ENCODE assay signal across 2 cellular contexts in genomic region chrX:497201-497710, GRCh38.
TF ChIP-seq lines count a peak whose summit lies in the region.

No MANE protein-coding gene starts in this region.

TF ChIP-seq in SK-N-SH, 30 proteins besides CTCF, POLR2A, EP300 and RAD21 (continued from another document):
- TF ChIP-seq NFIC (IDR thresholded peaks at IDR 0.05; ENCODE audit: borderline replicate concordance) (no peak), TCF12 (IDR thresholded peaks at IDR 0.05) (no peak), MXI1 (IDR thresholded peaks at IDR 0.05; ENCODE audit: low read depth, low read length) (no peak), USF2 (IDR thresholded peaks at IDR 0.05; ENCODE audit: borderline replicate concordance, low read depth, low read length) (no peak), GABPA (IDR thresholded peaks at IDR 0.05; ENCODE audit: low read depth) (no peak), EZH2phosphoT487 (IDR thresholded peaks at IDR 0.05; ENCODE audit: borderline replicate concordance, low read depth) (no peak)
- TF ChIP-seq, protein P1, sequence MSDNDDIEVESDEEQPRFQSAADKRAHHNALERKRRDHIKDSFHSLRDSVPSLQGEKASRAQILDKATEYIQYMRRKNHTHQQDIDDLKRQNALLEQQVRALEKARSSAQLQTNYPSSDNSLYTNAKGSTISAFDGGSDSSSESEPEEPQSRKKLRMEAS (IDR thresholded peaks at IDR 0.05; ENCODE audit: low read depth): no peak

TF ChIP-seq in SK-N-SH treated with all-trans-retinoic acid at 6 μM for 48 hours, 23 proteins besides CTCF, POLR2A, EP300 and RAD21 (continued from another document):
- TF ChIP-seq, protein P2, sequence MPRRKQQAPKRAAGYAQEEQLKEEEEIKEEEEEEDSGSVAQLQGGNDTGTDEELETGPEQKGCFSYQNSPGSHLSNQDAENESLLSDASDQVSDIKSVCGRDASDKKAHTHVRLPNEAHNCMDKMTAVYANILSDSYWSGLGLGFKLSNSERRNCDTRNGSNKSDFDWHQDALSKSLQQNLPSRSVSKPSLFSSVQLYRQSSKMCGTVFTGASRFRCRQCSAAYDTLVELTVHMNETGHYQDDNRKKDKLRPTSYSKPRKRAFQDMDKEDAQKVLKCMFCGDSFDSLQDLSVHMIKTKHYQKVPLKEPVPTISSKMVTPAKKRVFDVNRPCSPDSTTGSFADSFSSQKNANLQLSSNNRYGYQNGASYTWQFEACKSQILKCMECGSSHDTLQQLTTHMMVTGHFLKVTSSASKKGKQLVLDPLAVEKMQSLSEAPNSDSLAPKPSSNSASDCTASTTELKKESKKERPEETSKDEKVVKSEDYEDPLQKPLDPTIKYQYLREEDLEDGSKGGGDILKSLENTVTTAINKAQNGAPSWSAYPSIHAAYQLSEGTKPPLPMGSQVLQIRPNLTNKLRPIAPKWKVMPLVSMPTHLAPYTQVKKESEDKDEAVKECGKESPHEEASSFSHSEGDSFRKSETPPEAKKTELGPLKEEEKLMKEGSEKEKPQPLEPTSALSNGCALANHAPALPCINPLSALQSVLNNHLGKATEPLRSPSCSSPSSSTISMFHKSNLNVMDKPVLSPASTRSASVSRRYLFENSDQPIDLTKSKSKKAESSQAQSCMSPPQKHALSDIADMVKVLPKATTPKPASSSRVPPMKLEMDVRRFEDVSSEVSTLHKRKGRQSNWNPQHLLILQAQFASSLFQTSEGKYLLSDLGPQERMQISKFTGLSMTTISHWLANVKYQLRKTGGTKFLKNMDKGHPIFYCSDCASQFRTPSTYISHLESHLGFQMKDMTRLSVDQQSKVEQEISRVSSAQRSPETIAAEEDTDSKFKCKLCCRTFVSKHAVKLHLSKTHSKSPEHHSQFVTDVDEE (CRISPR knock-in tag; IDR thresholded peaks at IDR 0.05): no peak
- TF ChIP-seq, protein P3, sequence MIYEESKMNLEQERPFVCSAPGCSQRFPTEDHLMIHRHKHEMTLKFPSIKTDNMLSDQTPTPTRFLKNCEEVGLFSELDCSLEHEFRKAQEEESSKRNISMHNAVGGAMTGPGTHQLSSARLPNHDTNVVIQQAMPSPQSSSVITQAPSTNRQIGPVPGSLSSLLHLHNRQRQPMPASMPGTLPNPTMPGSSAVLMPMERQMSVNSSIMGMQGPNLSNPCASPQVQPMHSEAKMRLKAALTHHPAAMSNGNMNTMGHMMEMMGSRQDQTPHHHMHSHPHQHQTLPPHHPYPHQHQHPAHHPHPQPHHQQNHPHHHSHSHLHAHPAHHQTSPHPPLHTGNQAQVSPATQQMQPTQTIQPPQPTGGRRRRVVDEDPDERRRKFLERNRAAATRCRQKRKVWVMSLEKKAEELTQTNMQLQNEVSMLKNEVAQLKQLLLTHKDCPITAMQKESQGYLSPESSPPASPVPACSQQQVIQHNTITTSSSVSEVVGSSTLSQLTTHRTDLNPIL (CRISPR knock-in tag; IDR thresholded peaks at IDR 0.05; ENCODE audit: low read depth): no peak
- no peak for TF ChIP-seq PATZ1 (CRISPR knock-in tag; IDR thresholded peaks at IDR 0.05; ENCODE audit: borderline replicate concordance)
- no peak for TF ChIP-seq ZNF565 (CRISPR knock-in tag; conservative IDR thresholded peaks at IDR 0.05; ENCODE audit: low read depth)
- no peak for TF ChIP-seq ISL1 (CRISPR knock-in tag; IDR thresholded peaks at IDR 0.05)
